9 cellular contexts compared by ENCODE assay signal in the genomic region with DNA sequence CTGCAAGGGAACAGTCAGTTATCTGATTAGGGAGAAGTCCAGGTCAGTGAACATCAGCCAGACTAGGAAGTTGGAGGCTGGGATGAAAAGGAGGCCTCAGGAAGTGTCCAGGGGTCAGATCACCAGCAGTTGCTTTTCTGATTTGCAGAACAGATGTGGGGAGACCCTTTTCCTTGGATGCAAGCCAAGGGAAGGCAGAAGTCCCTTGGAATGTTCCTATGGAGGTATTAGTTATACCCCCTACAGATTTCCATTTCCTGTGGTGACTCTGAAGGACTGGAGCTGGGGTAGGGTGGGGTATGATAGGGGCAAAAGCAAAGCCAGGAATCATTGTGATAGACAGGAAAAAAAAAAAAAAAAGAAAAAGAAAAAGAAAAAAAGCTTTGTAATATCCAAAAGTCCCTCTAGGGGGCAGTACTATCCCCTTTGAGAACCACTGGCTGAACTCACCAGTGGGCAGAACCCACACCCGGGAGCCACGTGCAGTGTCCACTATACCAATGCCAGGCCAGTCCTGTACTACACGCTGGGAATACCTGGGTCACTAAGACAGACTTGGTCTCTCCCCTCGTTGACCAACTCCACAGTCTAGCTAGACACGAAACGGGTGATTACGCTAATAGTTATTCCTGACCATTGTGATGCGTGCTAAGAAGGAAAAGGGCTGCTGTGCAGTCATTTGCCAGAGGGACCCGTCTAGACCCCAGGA. TPM values are rescaled to one million over a fixed set of nuclear protein-coding genes. Genes with fewer than 3 reads are reported as not detected.
DNase-seq lines count a peak whose midpoint lies in the region; ATAC-seq and TF ChIP-seq lines count a peak whose summit lies in the region.
"Had no signal": no experiment of that assay in that cellular context is flagged by ENCODE, and none has a peak within 500 bp of the region (broad histone marks: within the 10 kb centered on the region; RNA-seq: fewer than 3 reads in every experiment).

No MANE protein-coding gene starts in this region.

- H3K9me3 ChIP-seq in Karpas-422 (ENCODE audit: low read length) (no peaks in the 10 kb centered on the region), mesenchymal stem cell (ENCODE audit: control insufficient read depth, low read length) (peaks cover 13% of the 10 kb centered on the region)

- H3K36me3 ChIP-seq in Karpas-422 (ENCODE audit: insufficient read depth, low read length) (no peaks in the 10 kb centered on the region), mesenchymal stem cell (ENCODE audit: control insufficient read depth in 1 of 2, insufficient read depth in 2 of 2, low read depth in 1 of 2, low read length in 2 of 2) (peaks cover 0 to 33% of the 10 kb centered on the region in 2 experiments)

- no peak overlapping the region for H3K18ac ChIP-seq in mesenchymal stem cell (ENCODE audit: low read depth in 1 of 2, low read length in 2 of 2)

- TF ChIP-seq CTCF in Calu3 (IDR thresholded peaks at IDR 0.05; ENCODE audit: unreplicated experiment) = peak; percentile 72
- no peak for TF ChIP-seq CTCF in omental fat pad (IDR thresholded peaks at IDR 0.05)

- H3K9me3 Mint-ChIP-seq in Calu3 (ENCODE audit: low read depth, unreplicated experiment) = no peaks in the 10 kb centered on the region

- no peak overlapping the region for H2BK120ac ChIP-seq in mesenchymal stem cell (ENCODE audit: low read depth, low read length)

- no peak overlapping the region for H3K23ac ChIP-seq in mesenchymal stem cell (ENCODE audit: low read length in 2 of 2)

- ATAC-seq in omental fat pad (ENCODE audit: low FRiP score) (no peak), HG03565 (IDR thresholded peaks at IDR 0.05; ENCODE audit: unreplicated experiment) (no peak)

- H3K4ac ChIP-seq in mesenchymal stem cell (ENCODE audit: low read depth in 1 of 2, low read length in 2 of 2) = no peak overlapping the region

- H4K20me1 ChIP-seq in Karpas-422 (ENCODE audit: insufficient read depth, low read depth, low read length) = no peaks in the 10 kb centered on the region

- CTCF ChIA-PET in Calu3 (lab: Charles Lee) = interaction anchor here (0.8 to 2.3 kb wide), 7 partner anchors 9 to 53 kb away, joined by 3 to 31 read pairs (median 4); no protein-coding TSS in a partner anchor

- no peak overlapping the region for H2BK5ac ChIP-seq in mesenchymal stem cell (ENCODE audit: low read depth, low read length, poor library complexity, severe bottlenecking)

- no peak overlapping the region for H4K8ac ChIP-seq in mesenchymal stem cell (ENCODE audit: low read length)

- H3K4me1 Mint-ChIP-seq in Calu3 (ENCODE audit: low read depth, unreplicated experiment) = peaks cover 33% of the 10 kb centered on the region

- no peak overlapping the region for H4K91ac ChIP-seq in mesenchymal stem cell (ENCODE audit: low read length)

- H3K9ac ChIP-seq in Karpas-422 (ENCODE audit: low read length) (no peak overlapping the region), mesenchymal stem cell (ENCODE audit: low read length) (no peak overlapping the region)

- WGBS in mesenchymal stem cell = 56% methylated on average over 9 of the region's 9 CpGs

- H3K27me3 ChIP-seq in Karpas-422 (ENCODE audit: low read length) (no peaks in the 10 kb centered on the region), mesenchymal stem cell (ENCODE audit: control insufficient read depth in 1 of 2, insufficient read depth in 1 of 2, low read length in 2 of 2) (peaks cover 0 to 57% of the 10 kb centered on the region in 2 experiments)

- H3K79me1 ChIP-seq in mesenchymal stem cell (replicated peaks; ENCODE audit: low read length, poor library complexity, severe bottlenecking) = peaks cover 24% of the 10 kb centered on the region

- H2AFZ ChIP-seq in Karpas-422 (ENCODE audit: low read length) (no peak overlapping the region), mesenchymal stem cell (ENCODE audit: low read depth, low read length) (no peak overlapping the region)

- no peak overlapping the region for H3K4me3 Mint-ChIP-seq in Calu3 (ENCODE audit: low read depth, unreplicated experiment)

- no peak overlapping the region for H2BK15ac ChIP-seq in mesenchymal stem cell (ENCODE audit: low read depth, poor library complexity, severe bottlenecking)

- no peak overlapping the region for H3K27ac ChIP-seq in Karpas-422 (ENCODE audit: low read length)
- peak overlapping the region; percentile 50 for H3K27ac ChIP-seq in mesenchymal stem cell (ENCODE audit: low read length, poor library complexity, severe bottlenecking)

- no peak overlapping the region for H3K4me2 ChIP-seq in Karpas-422 (ENCODE audit: low read depth, low read length, poor library complexity, severe bottlenecking)
- H3K4me2 ChIP-seq in mesenchymal stem cell (ENCODE audit: low read length, poor library complexity, severe bottlenecking) = no peak overlapping the region

- H2AK5ac ChIP-seq in mesenchymal stem cell (ENCODE audit: low read length, severe bottlenecking) = peak overlapping the region; percentile 3

- no peaks in the 10 kb centered on the region for H3K79me2 ChIP-seq in Karpas-422 (ENCODE audit: low read length)

- H3K27me3 Mint-ChIP-seq in Calu3 (ENCODE audit: unreplicated experiment) = peaks cover 6% of the 10 kb centered on the region

- no peak overlapping the region for H3K14ac ChIP-seq in mesenchymal stem cell (ENCODE audit: low read length in 2 of 2)

- H2BK12ac ChIP-seq in mesenchymal stem cell (ENCODE audit: low read length in 2 of 2) = no peak overlapping the region

- H3K4me1 ChIP-seq in Karpas-422 (ENCODE audit: low read length) (no peaks in the 10 kb centered on the region), mesenchymal stem cell (ENCODE audit: control insufficient read depth, insufficient read depth, low read depth, low read length) (peaks cover 60% of the 10 kb centered on the region)

- no peak for DNase-seq in Calu3
- DNase-seq in Karpas-422 = peak; percentile 82
- DNase-seq in dermis microvascular lymphatic vessel endothelial cell (ENCODE audit: low read depth in 2 of 2) = peak; percentile 66 to 87
- peak; percentile 29 for DNase-seq in mesenchymal stem cell
- DNase-seq in omental fat pad (ENCODE audit: low spot score) = no peak
- no peak for DNase-seq in activated effector memory CD4-positive, alpha-beta T cell treated with Interleukin-2 at 50 U/mL for 16 hours
- DNase-seq in DMS79 treated with DMSO at 0.1 percent for 48 hours (lab: John Stamatoyannopoulos, UW) = no peak
- DNase-seq: NCI-H526 treated with DMSO at 0.1 percent for 48 hours had no signal

- intact Hi-C loops in Calu3 (cut with micrococcal nuclease; ENCODE audit: unreplicated experiment) = loop anchor here (2.0 kb wide), 1 partner anchor 50 kb away; no protein-coding TSS in a partner anchor

- no peak overlapping the region for H3K4me3 ChIP-seq in Karpas-422 (ENCODE audit: low read length)
- H3K4me3 ChIP-seq in mesenchymal stem cell (ENCODE audit: insufficient read depth in 1 of 2, low read depth in 1 of 2, low read length in 2 of 2) = no peak overlapping the region

- H3K9me2 ChIP-seq in Karpas-422 (replicated peaks; ENCODE audit: insufficient read depth, low read length) = no peaks in the 10 kb centered on the region

- H3K27ac Mint-ChIP-seq in Calu3 (ENCODE audit: unreplicated experiment) = no peak overlapping the region

- H3K36me3 Mint-ChIP-seq in Calu3 (ENCODE audit: insufficient read depth, unreplicated experiment) = no peaks in the 10 kb centered on the region

- no TSS peak for BruUV-seq in Calu3 (replicated peaks; lab: Mats Ljungman, UMichigan)

RNA-seq across cellular contexts. Expression of gene DYSF, which starts 7.4 kb away (rescaled TPM):
- total RNA-seq in Calu3 (2022) (1.4 and 3.2 TPM in 2 replicates), dermis microvascular lymphatic vessel endothelial cell (47.2 and 85.9 TPM in 2 replicates), omental fat pad (10 to 100 TPM in 3 of 4 donors, 1 to 10 TPM in 1; 7.9 to 70.5 (median 17.8) TPM)
- not detected in 2 replicates for total RNA-seq in Karpas-422 (2014; rRNA removed; shearing (Covaris generic); ENCODE audit: low replicate concordance)
- polyA plus RNA-seq in mesenchymal stem cell (2013, experiment 1 of 2) = 0.33 TPM
- polyA plus RNA-seq in mesenchymal stem cell (2013, experiment 2 of 2) = 0.37 TPM

Comparison
In these comparisons a context has a peak if more than half of its experiments do, and no peak if none do; other contexts are left out.
1. DNase-seq: peak in Karpas-422 (single experiment), dermis microvascular lymphatic vessel endothelial cell (2 of 2) and mesenchymal stem cell (single experiment); none in Calu3 (single experiment), omental fat pad (single experiment), activated effector memory CD4-positive, alpha-beta T cell treated with Interleukin-2 at 50 U/mL for 16 hours (single experiment) and DMS79 treated with DMSO at 0.1 percent for 48 hours (single experiment).